13 cellular contexts compared by ENCODE assay signal in genomic region chr5:160774006-160774405, GRCh38.
"Had no signal": no experiment of that assay in that cellular context is flagged by ENCODE, and none has a peak within 500 bp of the region (broad histone marks: within the 10 kb centered on the region; RNA-seq: fewer than 3 reads in every experiment).

No MANE protein-coding gene starts in this region.

- H3K27ac ChIP-seq: cardiac muscle cell, foreskin keratinocyte, left lung, prostate gland, skin epidermis, suprapubic skin had no signal

- DNase-seq: activated CD4-positive, alpha-beta memory T cell treated with anti-CD3 and anti-CD28 coated beads, Interleukin-2, amount 10 ng/mL, durations not matched to agents 7 days and 5 days; activated CD4-positive, alpha-beta T cell treated with anti-CD3 and anti-CD28 coated beads for 48 hours; activated CD4-positive, CD25-positive, alpha-beta regulatory T cell; activated CD8-positive, alpha-beta memory T cell treated with anti-CD3 and anti-CD28 coated beads, Interleukin-2, amount 10 ng/mL, durations not matched to agents 7 days and 5 days; foreskin keratinocyte; left lung; right cardiac atrium; stimulated activated CD4-positive, alpha-beta T cell treated with anti-CD3 and anti-CD28 coated beads, Interleukin-2, amount 100 ng/mL, for 48 hours; T-helper 9 cell had no signal

- H3K4me3 ChIP-seq: cardiac muscle cell, left lung, prostate gland, skin epidermis, suprapubic skin had no signal

- H3K9me3 ChIP-seq: left lung, prostate gland, suprapubic skin had no signal

- H3K4me1 ChIP-seq: foreskin keratinocyte, left lung, prostate gland, suprapubic skin had no signal

- H3K27me3 ChIP-seq: foreskin keratinocyte, left lung, suprapubic skin had no signal

- H3K36me3 ChIP-seq: cardiac muscle cell, left lung, prostate gland, suprapubic skin had no signal
